ENCODE assay signal across 10 cellular contexts in genomic region chr12:52175411-52176350, GRCh38. TPM values are rescaled to one million over a fixed set of nuclear protein-coding genes. Genes with fewer than 3 reads are reported as not detected.
DNase-seq lines count a peak whose midpoint lies in the region; ATAC-seq and TF ChIP-seq lines count a peak whose summit lies in the region.
"Had no signal": no experiment of that assay in that cellular context is flagged by ENCODE, and none has a peak within 500 bp of the region (broad histone marks: within the 10 kb centered on the region; RNA-seq: fewer than 3 reads in every experiment).

No MANE protein-coding gene starts in this region.

- H3K27ac ChIP-seq in mesodermal cell (ENCODE audit: low read depth, low read length, severe bottlenecking): peak overlapping the region; percentile 76
- H3K27ac ChIP-seq in thyroid gland: peak overlapping the region in 1 of 3 donors; percentile 36
- H3K27ac ChIP-seq: HL-60 had no signal

- no peak overlapping the region for H3K4me3 ChIP-seq in Caco-2 (ENCODE audit: low read depth, low read length)
- no peak overlapping the region for H3K4me3 ChIP-seq in astrocyte of the spinal cord (ENCODE audit: low read depth, low read length)
- H3K4me3 ChIP-seq in mesodermal cell (ENCODE audit: extremely low read depth, insufficient read depth, low read length, poor library complexity, severe bottlenecking): no peak overlapping the region
- no peak overlapping the region for H3K4me3 ChIP-seq in thyroid gland (replicated peaks in 1 of 3)

- ATAC-seq in HG03565 (IDR thresholded peaks at IDR 0.05; ENCODE audit: unreplicated experiment): no peak
- no peak for ATAC-seq in T-helper 17 cell

- TF ChIP-seq CTCF in Caco-2 (IDR thresholded peaks at IDR 0.05; ENCODE audit: insufficient read depth in 1 of 2, low read depth in 1 of 2, low read length in 1 of 2, severe bottlenecking in 1 of 2, unreplicated experiment in 1 of 2): no peak
- peak; percentile 25 for TF ChIP-seq CTCF in astrocyte of the spinal cord (IDR thresholded peaks at IDR 0.05; ENCODE audit: low read depth, low read length)
- peak in 1 of 6 experiments; percentile 8 for TF ChIP-seq CTCF in thyroid gland (IDR thresholded peaks at IDR 0.05)

- in situ Hi-C loops in astrocyte of the spinal cord (cut with HindIII; ENCODE audit: low sequenced_read_pairs): no loop called here

- no peaks in the 10 kb centered on the region for H3K27me3 Mint-ChIP-seq in Caco-2 (ENCODE audit: insufficient read depth, unreplicated experiment)
- H3K27me3 Mint-ChIP-seq in T-helper 17 cell: peaks cover 6% of the 10 kb centered on the region

- H3K9me3 ChIP-seq in Caco-2 (no peaks in the 10 kb centered on the region), mesodermal cell (ENCODE audit: control insufficient read depth, low read length) (no peaks in the 10 kb centered on the region), thyroid gland (no peaks in the 10 kb centered on the region), T-helper 17 cell (ENCODE audit: control insufficient read depth, low read length, poor library complexity, severe bottlenecking) (no peaks in the 10 kb centered on the region)

- H3K27me3 ChIP-seq in Caco-2 (replicated peaks; ENCODE audit: control insufficient read depth, insufficient read depth, low read length): no peaks in the 10 kb centered on the region
- H3K27me3 ChIP-seq in thyroid gland: no peaks in the 10 kb centered on the region

- no TSS peak for BruUV-seq in Caco-2 (replicated peaks; lab: Mats Ljungman, UMichigan)

- no peaks in the 10 kb centered on the region for H3K36me3 ChIP-seq in Caco-2 (ENCODE audit: control insufficient read depth, insufficient read depth, low read length)
- H3K36me3 ChIP-seq in mesodermal cell (ENCODE audit: control insufficient read depth, insufficient read depth, low read length): no peaks in the 10 kb centered on the region
- H3K36me3 ChIP-seq in thyroid gland: no peaks in the 10 kb centered on the region

- no peak overlapping the region for H3K4me3 Mint-ChIP-seq in Caco-2 (ENCODE audit: unreplicated experiment)
- H3K4me3 Mint-ChIP-seq in T-helper 17 cell: no peak overlapping the region

- H3K36me3 Mint-ChIP-seq in Caco-2 (ENCODE audit: insufficient read depth, unreplicated experiment): no peaks in the 10 kb centered on the region
- H3K36me3 Mint-ChIP-seq in T-helper 17 cell (ENCODE audit: low read depth): no peaks in the 10 kb centered on the region

- H3K4me1 Mint-ChIP-seq in Caco-2 (ENCODE audit: low read depth, unreplicated experiment): peaks cover 7% of the 10 kb centered on the region
- peaks cover 2% of the 10 kb centered on the region for H3K4me1 Mint-ChIP-seq in T-helper 17 cell

- H3K9me3 Mint-ChIP-seq in Caco-2 (ENCODE audit: unreplicated experiment): no peaks in the 10 kb centered on the region

- POLR2A ChIA-PET in Caco-2 (lab: Charles Lee): no interaction called here

- peak overlapping the region; percentile 21 for H3K27ac Mint-ChIP-seq in Caco-2 (ENCODE audit: unreplicated experiment)
- H3K27ac Mint-ChIP-seq in T-helper 17 cell: no peak overlapping the region

- 84 to 87% methylated on average over 16 to 20 of the region's 20 CpGs for WGBS in mesodermal cell (ENCODE audit: insufficient coverage in 2 of 2), 2 experiments
- 79% methylated on average over 20 of the region's 20 CpGs for WGBS in thyroid gland, 2 donors

- CTCF ChIA-PET in Caco-2 (lab: Charles Lee): no interaction called here

- 0 out of 2 replicates have a peak, but pooled peaks cover 3% of the 10 kb centered on the region for H3K4me1 ChIP-seq in Caco-2
- H3K4me1 ChIP-seq in mesodermal cell (ENCODE audit: control insufficient read depth, insufficient read depth, low read length, poor library complexity, severe bottlenecking): peaks cover 18% of the 10 kb centered on the region
- H3K4me1 ChIP-seq in thyroid gland: peaks cover 0 to 3% of the 10 kb centered on the region in 2 donors

- no peak for TF ChIP-seq POLR2A in thyroid gland (IDR thresholded peaks at IDR 0.05)

- intact Hi-C loops in Caco-2 (cut with micrococcal nuclease; ENCODE audit: unreplicated experiment) (no loop called here), thyroid gland (cut with DNase I) (no loop called here)

- DNase-seq in Caco-2 (no peak), NCI-H146 (lab: John Stamatoyannopoulos, UW) (peak; percentile 91), astrocyte of the spinal cord (ENCODE audit: low read depth, low spot score) (peak; percentile 33), thyroid gland (no peak), T-helper 17 cell (no peak), HUDEP-2 (lab: John Stamatoyannopoulos, UW; ENCODE audit: unreplicated experiment in 76 of 76) (no peak)
- DNase-seq: activated CD4-positive, alpha-beta T cell treated with anti-CD3 and anti-CD28 coated beads, Interleukin-2, amount 50 U/mL, for 48 hours had no signal

RNA-seq across cellular contexts. Expression of gene KRT80, which starts 16.1 kb away (rescaled TPM):
- total RNA-seq in Caco-2 (2022) (0.26 and 0.29 TPM in 2 replicates), thyroid gland (1 to 10 TPM in 1 of 4 donors, under 1 TPM in 1, not detected in 2; 0.34 to 1.6 TPM), T-helper 17 cell (not detected)
- 1.1 TPM for polyA plus RNA-seq in mesodermal cell (2013, experiment 1 of 2)
- polyA plus RNA-seq in mesodermal cell (2013, experiment 2 of 2): 0.81 TPM

RNA-seq across cellular contexts. Expression of gene KRT7, which starts 57.4 kb away (rescaled TPM):
- total RNA-seq in Caco-2 (2022) (13.9 and 19.9 TPM in 2 replicates), thyroid gland (100 to 1,000 TPM; 333 to 826 (median 460) TPM), T-helper 17 cell (under 1 TPM in 1 of 2 donors, not detected in 1; 0.70 TPM)
- polyA plus RNA-seq in mesodermal cell (2013, experiment 1 of 2): 3.2 TPM
- polyA plus RNA-seq in mesodermal cell (2013, experiment 2 of 2): 1.4 TPM

Comparison
In these comparisons a context has a peak if more than half of its experiments do, and no peak if none do; other contexts are left out.
1. DNase-seq: peak in NCI-H146 (single experiment) and astrocyte of the spinal cord (single experiment); none in Caco-2 (0 of 2), thyroid gland (0 of 2), T-helper 17 cell (0 of 3) and HUDEP-2 (0 of 76).
2. RNA of gene KRT7, which starts 57.4 kb away (total RNA-seq): 333 to 826 TPM in thyroid gland; 13.9 to 19.9 TPM in Caco-2 and 0.70 TPM in T-helper 17 cell; every median in the first group is over 10 times any median in the second.